8 cellular contexts compared by ENCODE assay signal in genomic region chr17:37642706-37643105, GRCh38. TPM values are rescaled to one million over a fixed set of nuclear protein-coding genes. Genes with fewer than 3 reads are reported as not detected.
DNase-seq lines count a peak whose midpoint lies in the region; ATAC-seq lines count a peak whose summit lies in the region.

No MANE protein-coding gene starts in this region.

- H3K9me3 ChIP-seq in SJCRH30 (replicated peaks) = no peaks in the 10 kb centered on the region
- H3K9me3 ChIP-seq in naive thymus-derived CD4-positive, alpha-beta T cell (ENCODE audit: control insufficient read depth in 2 of 3, low read length in 3 of 3) = no peaks in the 10 kb centered on the region

- H3K4me1 ChIP-seq in SJCRH30 = no peaks in the 10 kb centered on the region
- H3K4me1 ChIP-seq in naive thymus-derived CD4-positive, alpha-beta T cell (ENCODE audit: control insufficient read depth in 2 of 2, insufficient read depth in 2 of 2, low read length in 2 of 2) = peaks cover 8 to 10% of the 10 kb centered on the region in 2 donors

- no peaks in the 10 kb centered on the region for H3K27me3 ChIP-seq in SJCRH30
- peaks cover 0 to 9% of the 10 kb centered on the region in 2 donors for H3K27me3 ChIP-seq in naive thymus-derived CD4-positive, alpha-beta T cell (ENCODE audit: control insufficient read depth in 2 of 2, insufficient read depth in 2 of 2, low read length in 2 of 2)

- ATAC-seq in naive thymus-derived CD4-positive, alpha-beta T cell = no peak
- ATAC-seq in HG03520 (IDR thresholded peaks at IDR 0.05; ENCODE audit: unreplicated experiment) (no peak), HG02798 (IDR thresholded peaks at IDR 0.05; ENCODE audit: poor library complexity, unreplicated experiment) (no peak)

- H3K27me3 Mint-ChIP-seq in activated T-cell treated with anti-CD3 and anti-CD28 coated beads, Interleukin-2, amount 50 U/mL, for 24 hours = peaks cover 31% of the 10 kb centered on the region
- H3K27me3 Mint-ChIP-seq in naive thymus-derived CD4-positive, alpha-beta T cell = peaks cover 16 to 38% (median 25%) of the 10 kb centered on the region in 5 donors

- no peaks in the 10 kb centered on the region for H3K9me3 Mint-ChIP-seq in activated T-cell treated with anti-CD3 and anti-CD28 coated beads, Interleukin-2, amount 50 U/mL, for 24 hours
- H3K9me3 Mint-ChIP-seq in naive thymus-derived CD4-positive, alpha-beta T cell = no peaks in the 10 kb centered on the region

- CTCF ChIA-PET in naive thymus-derived CD4-positive, alpha-beta T cell (lab: Charles Lee) = interaction anchor here (1.6 kb wide), 1 partner anchor 33 kb away, joined by 4 read pairs; the partner anchor contains the start of gene SYNRG

- peaks cover 17% of the 10 kb centered on the region for H3K36me3 ChIP-seq in SJCRH30
- H3K36me3 ChIP-seq in naive thymus-derived CD4-positive, alpha-beta T cell (ENCODE audit: control insufficient read depth in 2 of 3, insufficient read depth in 3 of 3, low read length in 3 of 3) = peaks cover 0 to 13% (median 7%) of the 10 kb centered on the region in 3 experiments

- POLR2A ChIA-PET in naive thymus-derived CD4-positive, alpha-beta T cell (lab: Charles Lee) = interaction anchor here (1.1 kb wide), 1 partner anchor 33 kb away, joined by 6 read pairs; the partner anchor contains the start of gene SYNRG

- H3K27ac Mint-ChIP-seq in activated T-cell treated with anti-CD3 and anti-CD28 coated beads, Interleukin-2, amount 50 U/mL, for 24 hours = peak overlapping the region; percentile 96
- H3K27ac Mint-ChIP-seq in naive thymus-derived CD4-positive, alpha-beta T cell = peak overlapping the region; percentile 63 to 97 (median 93)

- H3K27ac ChIP-seq in SJCRH30 (peak overlapping the region; percentile 67), epithelial cell of prostate (peak overlapping the region; percentile 70)
- H3K27ac ChIP-seq in naive thymus-derived CD4-positive, alpha-beta T cell (ENCODE audit: low read depth, low read length) = peak overlapping the region; percentile 85

- no peak for DNase-seq in activated T-cell treated with anti-CD3 and anti-CD28 coated beads, Interleukin-2, amount 50 U/mL, for 24 hours
- DNase-seq in activated T-cell treated with anti-CD3 and anti-CD28 coated beads, Interleukin-2, amount 50 U/mL, for 48 hours = no peak
- peak; percentile 2 to 26 for DNase-seq in SJCRH30
- DNase-seq in epithelial cell of prostate (ENCODE audit: low read depth, low spot score) = peak; percentile 20
- DNase-seq in naive thymus-derived CD4-positive, alpha-beta T cell = peak in 4 of 9 donors; percentile 0 to 14 (median 5)
- no peak for DNase-seq in NCI-H2081 (lab: John Stamatoyannopoulos, UW)

- H3K4me3 ChIP-seq in SJCRH30 = peak overlapping the region; percentile 77
- H3K4me3 ChIP-seq in naive thymus-derived CD4-positive, alpha-beta T cell (ENCODE audit: low read length) = peak overlapping the region; percentile 89

- peak overlapping the region; percentile 91 for H3K4me3 Mint-ChIP-seq in activated T-cell treated with anti-CD3 and anti-CD28 coated beads, Interleukin-2, amount 50 U/mL, for 24 hours
- H3K4me3 Mint-ChIP-seq in naive thymus-derived CD4-positive, alpha-beta T cell = peak overlapping the region; percentile 89 to 98 (median 94)

- intact Hi-C loops in naive thymus-derived CD4-positive, alpha-beta T cell (cut with micrococcal nuclease) = loop anchor here (1.0 to 5.0 kb wide), 3 partner anchors 33 to 150 kb away; partner anchors contain the start of gene SYNRG (in 2 of the 2)

- peaks cover 31% of the 10 kb centered on the region for H3K4me1 Mint-ChIP-seq in activated T-cell treated with anti-CD3 and anti-CD28 coated beads, Interleukin-2, amount 50 U/mL, for 24 hours (ENCODE audit: low read depth)
- H3K4me1 Mint-ChIP-seq in naive thymus-derived CD4-positive, alpha-beta T cell = peaks cover 24 to 63% (median 43%) of the 10 kb centered on the region in 7 donors

- peaks cover 53% of the 10 kb centered on the region for H3K36me3 Mint-ChIP-seq in activated T-cell treated with anti-CD3 and anti-CD28 coated beads, Interleukin-2, amount 50 U/mL, for 24 hours (ENCODE audit: low read depth)
- H3K36me3 Mint-ChIP-seq in naive thymus-derived CD4-positive, alpha-beta T cell = peaks cover 6 to 23% (median 15%) of the 10 kb centered on the region in 5 donors

RNA-seq across cellular contexts. Expression of gene DDX52, which starts 0.5 kb away (rescaled TPM):
- 29.6 and 32.1 TPM in 2 replicates for total RNA-seq in SJCRH30 (2014; rRNA removed; shearing (Covaris generic))
- 10 to 100 TPM; 20.8 to 34.0 (median 29.3) TPM for total RNA-seq in naive thymus-derived CD4-positive, alpha-beta T cell
- 10 to 100 TPM; 11.9 to 17.7 TPM for polyA plus RNA-seq in naive thymus-derived CD4-positive, alpha-beta T cell

RNA-seq across cellular contexts. Expression of gene SYNRG, which starts 33.5 kb away (rescaled TPM):
- 14.8 and 16.5 TPM in 2 replicates for total RNA-seq in SJCRH30 (2014; rRNA removed; shearing (Covaris generic))
- total RNA-seq in naive thymus-derived CD4-positive, alpha-beta T cell = 100 to 1,000 TPM in 3 of 5 experiments, 10 to 100 TPM in 2; 85.0 to 146 (median 128) TPM
- 100 to 1,000 TPM in 1 of 2 donors, 10 to 100 TPM in 1; 70.9 to 100 TPM for polyA plus RNA-seq in naive thymus-derived CD4-positive, alpha-beta T cell

Comparison
In these comparisons a context has a peak if more than half of its experiments do, and no peak if none do; other contexts are left out.
1. DNase-seq: peak in SJCRH30 (2 of 2) and epithelial cell of prostate (single experiment); none in activated T-cell treated with anti-CD3 and anti-CD28 coated beads, Interleukin-2, amount 50 U/mL, for 24 hours (single experiment), activated T-cell treated with anti-CD3 and anti-CD28 coated beads, Interleukin-2, amount 50 U/mL, for 48 hours (0 of 2) and NCI-H2081 (0 of 2).
2. Peak in every context shown above with its lines, with median percentiles within 50 percentile points of each other: H3K27ac ChIP-seq.